8 cellular contexts compared by ENCODE assay signal in genomic region chr22:50169774-50170341, GRCh38. TPM values are rescaled to one million over a fixed set of nuclear protein-coding genes. Genes with fewer than 3 reads are reported as not detected.
DNase-seq lines count a peak whose midpoint lies in the region; ATAC-seq, FAIRE-seq and TF ChIP-seq lines count a peak whose summit lies in the region.

No MANE protein-coding gene starts in this region.

- H4K91ac ChIP-seq in neuronal stem cell (ENCODE audit: low read depth, low read length, poor library complexity) = no peak overlapping the region

- H3K4me1 ChIP-seq in neuronal stem cell (ENCODE audit: control insufficient read depth in 2 of 2, insufficient read depth in 1 of 2, low read depth in 1 of 2, low read length in 2 of 2) = peaks cover 0 to 2% of the 10 kb centered on the region in 2 donors

- H2BK120ac ChIP-seq in neuronal stem cell (ENCODE audit: low read depth, low read length) = no peak overlapping the region

- H3K79me1 ChIP-seq in neuronal stem cell (ENCODE audit: low read depth, low read length) = no peaks in the 10 kb centered on the region

- H3K18ac ChIP-seq in neuronal stem cell (ENCODE audit: low read length) = peak overlapping the region; percentile 90

- peak overlapping the region; percentile 45 to 77 for H3K4me3 ChIP-seq in neuronal stem cell (ENCODE audit: low read length in 2 of 2)

- peak; percentile 24; the same call in 2 of the 3 replicates for ATAC-seq in SK-N-SH treated with all-trans-retinoic acid at 6 μM for 48 hours

- no peak overlapping the region for H3K14ac ChIP-seq in neuronal stem cell (ENCODE audit: low read length)

- no peak for FAIRE-seq in H54 (lab: Jason Lieb, UNC)

- no peaks in the 10 kb centered on the region for H3K36me3 ChIP-seq in neuronal stem cell (replicated peaks in 1 of 2; ENCODE audit: control insufficient read depth in 2 of 2, insufficient read depth in 2 of 2, low read length in 2 of 2)

- H2AK5ac ChIP-seq in neuronal stem cell (ENCODE audit: low read depth, low read length) = no peak overlapping the region

- H3K4ac ChIP-seq in neuronal stem cell (ENCODE audit: low read length) = no peak overlapping the region

- H3K23ac ChIP-seq in neuronal stem cell (ENCODE audit: low read depth, low read length, poor library complexity) = no peak overlapping the region

- no peak for TF ChIP-seq POLR2A in H54 (IDR thresholded peaks at IDR 0.05; ENCODE audit: low read depth, low read length)

- H3K4me2 ChIP-seq in neuronal stem cell (ENCODE audit: insufficient read depth, low read length, poor library complexity, severe bottlenecking) = peak overlapping the region; percentile 83

- peak; percentile 26 for DNase-seq in NCI-H2227 (lab: John Stamatoyannopoulos, UW; ENCODE audit: unreplicated experiment)
- no peak for DNase-seq in NCI-H2227 treated with DMSO at 0.1 percent for 48 hours (lab: John Stamatoyannopoulos, UW)
- DNase-seq in cerebellum (ENCODE audit: low spot score) = peak; percentile 65
- DNase-seq in neuronal stem cell (ENCODE audit: low spot score) = no peak
- no peak for DNase-seq in HT-29 (ENCODE audit: low spot score)
- no peak for DNase-seq in NCI-H128 (lab: John Stamatoyannopoulos, UW; ENCODE audit: unreplicated experiment)
- DNase-seq in H54 (ENCODE audit: insufficient read length, low spot score) = no peak

- peak overlapping the region; percentile 26 for H2BK15ac ChIP-seq in neuronal stem cell (ENCODE audit: low read length)

- no peak overlapping the region for H2BK12ac ChIP-seq in neuronal stem cell (ENCODE audit: low read length)

- peak overlapping the region; percentile 71 for H2AFZ ChIP-seq in neuronal stem cell (ENCODE audit: low read length)

- H3K27ac ChIP-seq in neuronal stem cell (replicated peaks; ENCODE audit: low read length) = no peak overlapping the region

- WGBS in neuronal stem cell (ENCODE audit: extremely low coverage in 2 of 2, insufficient read length in 2 of 2, insufficient replicate concordance in 1 of 2), 2 donors = no CpG with 5 or more reads among the region's 70 CpGs

- H3K9ac ChIP-seq in neuronal stem cell (ENCODE audit: low read depth, low read length, poor library complexity) = peak overlapping the region; percentile 81

- H4K8ac ChIP-seq in neuronal stem cell (ENCODE audit: low read depth, low read length) = no peak overlapping the region

- H3K27me3 ChIP-seq in neuronal stem cell (ENCODE audit: control insufficient read depth in 3 of 3, insufficient read depth in 3 of 3, low read depth in 1 of 3, low read length in 3 of 3) = peaks cover 0 to 55% (median 28%) of the 10 kb centered on the region in 3 experiments

- peaks cover 0 to 1% of the 10 kb centered on the region in 2 donors for H3K9me3 ChIP-seq in neuronal stem cell (replicated peaks in 1 of 2; ENCODE audit: control insufficient read depth in 2 of 2, insufficient read depth in 1 of 2, low read depth in 1 of 2, low read length in 2 of 2)

- no peak overlapping the region for H2BK5ac ChIP-seq in neuronal stem cell (ENCODE audit: low read length)

TF ChIP-seq in SK-N-SH treated with all-trans-retinoic acid at 6 μM for 48 hours, 23 proteins besides CTCF, POLR2A, EP300 and RAD21:
- TF ChIP-seq TOX (CRISPR knock-in tag; IDR thresholded peaks at IDR 0.05; ENCODE audit: borderline replicate concordance) = no peak
- TF ChIP-seq ZNF8 (CRISPR knock-in tag; IDR thresholded peaks at IDR 0.05) = no peak
- TF ChIP-seq TCF4 (CRISPR knock-in tag; IDR thresholded peaks at IDR 0.05; ENCODE audit: borderline replicate concordance) = no peak
- no peak for TF ChIP-seq ZFP3 (CRISPR knock-in tag; IDR thresholded peaks at IDR 0.05)
- TF ChIP-seq POU6F1 (CRISPR knock-in tag; IDR thresholded peaks at IDR 0.05; ENCODE audit: borderline replicate concordance, low read depth) = no peak
- no peak for TF ChIP-seq TSHZ2 (CRISPR knock-in tag; IDR thresholded peaks at IDR 0.05)
- no peak for TF ChIP-seq ESRRG (CRISPR knock-in tag; IDR thresholded peaks at IDR 0.05)
- TF ChIP-seq RARB (CRISPR knock-in tag; IDR thresholded peaks at IDR 0.05) = no peak
- no peak for TF ChIP-seq PATZ1 (CRISPR knock-in tag; IDR thresholded peaks at IDR 0.05; ENCODE audit: borderline replicate concordance)

RNA-seq across cellular contexts. Expression of gene PANX2, which starts 0.7 kb away (rescaled TPM):
- total RNA-seq in cerebellum = 2.7 TPM
- 3.0 TPM for polyA plus RNA-seq in neuronal stem cell (2013, experiment 1 of 2)
- polyA plus RNA-seq in neuronal stem cell (2013, experiment 2 of 2) = 3.1 TPM
- total RNA-seq in HT-29 (2014; rRNA removed; shearing (Covaris generic)) = 1.1 and 1.4 TPM in 2 replicates

RNA-seq across cellular contexts. Expression of gene TRABD, which starts 15.9 kb away (rescaled TPM):
- total RNA-seq in cerebellum = 5.7 TPM
- 34.5 TPM for polyA plus RNA-seq in neuronal stem cell (2013, experiment 1 of 2)
- 33.8 TPM for polyA plus RNA-seq in neuronal stem cell (2013, experiment 2 of 2)
- total RNA-seq in HT-29 (2014; rRNA removed; shearing (Covaris generic)) = 75.2 and 82.3 TPM in 2 replicates

RNA-seq across cellular contexts. Expression of gene SELENOO, which starts 31.0 kb away (rescaled TPM):
- 10.0 TPM for total RNA-seq in cerebellum
- 11.5 TPM for polyA plus RNA-seq in neuronal stem cell (2013, experiment 1 of 2)
- polyA plus RNA-seq in neuronal stem cell (2013, experiment 2 of 2) = 11.4 TPM
- total RNA-seq in HT-29 (2014; rRNA removed; shearing (Covaris generic)) = 65.3 and 79.4 TPM in 2 replicates

Comparison
In these comparisons a context has a peak if more than half of its experiments do, and no peak if none do; other contexts are left out.
1. DNase-seq: peak in NCI-H2227 (single experiment) and cerebellum (single experiment); none in NCI-H2227 treated with DMSO at 0.1 percent for 48 hours (single experiment), neuronal stem cell (single experiment), HT-29 (single experiment), NCI-H128 (single experiment) and H54 (single experiment).
2. RNA of gene TRABD, which starts 15.9 kb away (total RNA-seq): 75.2 to 82.3 TPM in HT-29; 5.7 TPM in cerebellum (single experiment); every median in the first group is over 10 times any median in the second.